ENCODE assay signal across 9 cellular contexts in genomic region chr1:9615316-9616063, GRCh38. TPM values are rescaled to one million over a fixed set of nuclear protein-coding genes. Genes with fewer than 3 reads are reported as not detected.
DNase-seq lines count a peak whose midpoint lies in the region; ATAC-seq and TF ChIP-seq lines count a peak whose summit lies in the region.
"Had no signal": no experiment of that assay in that cellular context is flagged by ENCODE, and none has a peak within 500 bp of the region (broad histone marks: within the 10 kb centered on the region; RNA-seq: fewer than 3 reads in every experiment).

No MANE protein-coding gene starts in this region.

- no peaks in the 10 kb centered on the region for H3K4me1 ChIP-seq in vagina

- H3K9me3 ChIP-seq in vagina = no peaks in the 10 kb centered on the region

- peaks cover 7% of the 10 kb centered on the region for H3K27me3 Mint-ChIP-seq in activated CD8-positive, alpha-beta memory T cell treated with anti-CD3 and anti-CD28 coated beads, Interleukin-2, amount 10 ng/mL, durations not matched to agents 7 days and 5 days
- peaks cover 2% of the 10 kb centered on the region for H3K27me3 Mint-ChIP-seq in osteocyte (ENCODE audit: unreplicated experiment)

- no peak overlapping the region for H3K27ac ChIP-seq in vagina

- peak; percentile 56 for TF ChIP-seq CTCF in osteocyte (IDR thresholded peaks at IDR 0.05)
- TF ChIP-seq CTCF in vagina (IDR thresholded peaks at IDR 0.05) = peak in 1 of 3 experiments; percentile 6

- H3K27ac Mint-ChIP-seq in activated CD8-positive, alpha-beta memory T cell treated with anti-CD3 and anti-CD28 coated beads, Interleukin-2, amount 10 ng/mL, durations not matched to agents 7 days and 5 days = no peak overlapping the region
- H3K27ac Mint-ChIP-seq in osteocyte (ENCODE audit: unreplicated experiment) = no peak overlapping the region
- H3K27ac Mint-ChIP-seq: dendritic cell treated with granulocyte-macrophage colony-stimulating factor and Interleukin-4, amounts not matched to agents 40 ng/mL and 50 ng/mL, for 4 days had no signal

- peaks cover 6% of the 10 kb centered on the region for H3K36me3 Mint-ChIP-seq in activated CD8-positive, alpha-beta memory T cell treated with anti-CD3 and anti-CD28 coated beads, Interleukin-2, amount 10 ng/mL, durations not matched to agents 7 days and 5 days
- peaks cover 3% of the 10 kb centered on the region for H3K36me3 Mint-ChIP-seq in osteocyte (ENCODE audit: unreplicated experiment)

- no peaks in the 10 kb centered on the region for H3K27me3 ChIP-seq in vagina

- ATAC-seq in activated CD8-positive, alpha-beta memory T cell treated with anti-CD3 and anti-CD28 coated beads, Interleukin-2, amount 10 ng/mL, durations not matched to agents 7 days and 5 days = peak; percentile 81
- no peak for ATAC-seq in GM18519 (IDR thresholded peaks at IDR 0.05; ENCODE audit: low FRiP score, unreplicated experiment)

- H3K36me3 ChIP-seq in vagina = peaks cover 0 to 10% of the 10 kb centered on the region in 2 donors

- TF ChIP-seq POLR2A in vagina (IDR thresholded peaks at IDR 0.05) = no peak

- H3K4me3 Mint-ChIP-seq in activated CD8-positive, alpha-beta memory T cell treated with anti-CD3 and anti-CD28 coated beads, Interleukin-2, amount 10 ng/mL, durations not matched to agents 7 days and 5 days = no peak overlapping the region
- H3K4me3 Mint-ChIP-seq in osteocyte (ENCODE audit: unreplicated experiment) = no peak overlapping the region
- H3K4me3 Mint-ChIP-seq: dendritic cell treated with granulocyte-macrophage colony-stimulating factor and Interleukin-4, amounts not matched to agents 40 ng/mL and 50 ng/mL, for 4 days had no signal

- CTCF ChIA-PET in activated CD8-positive, alpha-beta memory T cell treated with anti-CD3 and anti-CD28 coated beads, Interleukin-2, amount 10 ng/mL, durations not matched to agents 7 days and 5 days (lab: Charles Lee) = interaction anchor here (0.6 to 4.9 kb wide), 25 partner anchors 9 to 349 kb away, joined by 3 to 48 read pairs (median 4); partner anchors contain the start of gene PIK3CD

- intact Hi-C loops in vagina (cut with DNase I) = no loop called here

- H3K4me3 ChIP-seq in vagina = no peak overlapping the region

- H3K4me1 Mint-ChIP-seq in activated CD8-positive, alpha-beta memory T cell treated with anti-CD3 and anti-CD28 coated beads, Interleukin-2, amount 10 ng/mL, durations not matched to agents 7 days and 5 days = no peaks in the 10 kb centered on the region
- no peaks in the 10 kb centered on the region for H3K4me1 Mint-ChIP-seq in osteocyte (ENCODE audit: unreplicated experiment)

- no peaks in the 10 kb centered on the region for H3K9me3 Mint-ChIP-seq in activated CD8-positive, alpha-beta memory T cell treated with anti-CD3 and anti-CD28 coated beads, Interleukin-2, amount 10 ng/mL, durations not matched to agents 7 days and 5 days (ENCODE audit: low read depth)
- no peaks in the 10 kb centered on the region for H3K9me3 Mint-ChIP-seq in osteocyte (ENCODE audit: unreplicated experiment)
- H3K9me3 Mint-ChIP-seq: dendritic cell treated with granulocyte-macrophage colony-stimulating factor and Interleukin-4, amounts not matched to agents 40 ng/mL and 50 ng/mL, for 4 days had no signal

- DNase-seq in NK-92 treated with Interleukin-12 subunit alpha and Interleukin-12 subunit beta, amount 100 ng/mL, for 24 hours (lab: John Stamatoyannopoulos, UW) = peak; percentile 13
- DNase-seq in NK-92 (lab: John Stamatoyannopoulos, UW; ENCODE audit: unreplicated experiment) (no peak), NCI-H1105 treated with DMSO at 0.1 percent for 48 hours (lab: John Stamatoyannopoulos, UW) (peak; percentile 14), fibroblast of gingiva (ENCODE audit: low read depth) (peak; percentile 10), osteocyte (ENCODE audit: extremely low spot score, unreplicated experiment) (no peak), vagina (ENCODE audit: extremely low spot score in 2 of 2) (no peak)
- peak; percentile 71 for DNase-seq in activated CD8-positive, alpha-beta memory T cell treated with anti-CD3 and anti-CD28 coated beads, Interleukin-2, amount 10 ng/mL, durations not matched to agents 7 days and 5 days

RNA-seq across cellular contexts. Expression of gene TMEM201, which starts 26.8 kb away (rescaled TPM):
- 10 to 100 TPM; 20.0 to 26.9 TPM for total RNA-seq in activated CD8-positive, alpha-beta memory T cell treated with anti-CD3 and anti-CD28 coated beads, Interleukin-2, amount 10 ng/mL, durations not matched to agents 7 days and 5 days
- total RNA-seq in osteocyte = 17.3 and 17.9 TPM in 2 replicates
- total RNA-seq in vagina = 12.0 TPM

RNA-seq across cellular contexts. Expression of gene PIK3CD, which starts 36.0 kb away (rescaled TPM):
- total RNA-seq in activated CD8-positive, alpha-beta memory T cell treated with anti-CD3 and anti-CD28 coated beads, Interleukin-2, amount 10 ng/mL, durations not matched to agents 7 days and 5 days = 100 to 1,000 TPM; 256 to 261 TPM
- total RNA-seq in osteocyte (10.1 and 14.6 TPM in 2 replicates), vagina (13.0 TPM)

Comparison
In these comparisons a context has a peak if more than half of its experiments do, and no peak if none do; other contexts are left out.
1. DNase-seq: peak in NK-92 treated with Interleukin-12 subunit alpha and Interleukin-12 subunit beta, amount 100 ng/mL, for 24 hours (single experiment), NCI-H1105 treated with DMSO at 0.1 percent for 48 hours (single experiment), activated CD8-positive, alpha-beta memory T cell treated with anti-CD3 and anti-CD28 coated beads, Interleukin-2, amount 10 ng/mL, durations not matched to agents 7 days and 5 days (single experiment) and fibroblast of gingiva (single experiment); none in NK-92 (single experiment), osteocyte (single experiment) and vagina (0 of 2).
2. RNA of gene PIK3CD, which starts 36.0 kb away (total RNA-seq): 256 to 261 TPM in activated CD8-positive, alpha-beta memory T cell treated with anti-CD3 and anti-CD28 coated beads, Interleukin-2, amount 10 ng/mL, durations not matched to agents 7 days and 5 days; 10.1 to 14.6 TPM in osteocyte and 13.0 TPM in vagina (single experiment); every median in the first group is over 10 times any median in the second.